ENCODE assay signal across 2 cellular contexts in genomic region chr1:233257786-233258185, GRCh38.
TF ChIP-seq lines count a peak whose summit lies in the region.

No MANE protein-coding gene starts in this region.

TF ChIP-seq in liver, 16 proteins besides CTCF, POLR2A, EP300 and RAD21 (continued from another document):
- no peak for TF ChIP-seq MAX (IDR thresholded peaks at IDR 0.05)
- peak in 1 of 2 donors; percentile 24 for TF ChIP-seq RXRA (IDR thresholded peaks at IDR 0.05)
- TF ChIP-seq EGR1 (IDR thresholded peaks at IDR 0.05; ENCODE audit: low read depth in 2 of 2) = no peak
- TF ChIP-seq NR2F2 (IDR thresholded peaks at IDR 0.05) = no peak
- TF ChIP-seq TAF1 (conservative IDR thresholded peaks at IDR 0.05) = no peak
- TF ChIP-seq REST (IDR thresholded peaks at IDR 0.05) = no peak
- TF ChIP-seq HNF4A (conservative IDR thresholded peaks at IDR 0.05) = peak in 1 of 2 donors; percentile 10
- TF ChIP-seq ZBTB33 (IDR thresholded peaks at IDR 0.05) = no peak
- TF ChIP-seq ATF3 (IDR thresholded peaks at IDR 0.05) = peak; percentile 86
- TF ChIP-seq SP1 (IDR thresholded peaks at IDR 0.05) = no peak

TF ChIP-seq in HepG2, 621 proteins besides CTCF, POLR2A, EP300 and RAD21 (continued from another document):
- 0 out of 4 replicates have a peak, but pooled peaks of 1 of the 2 experiments have one; percentile 28 for TF ChIP-seq ATF4 (CRISPR knock-in tag; IDR thresholded peaks at IDR 0.05)
